Comparison of ENCODE assay signal across 8 cellular contexts in the genomic region with DNA sequence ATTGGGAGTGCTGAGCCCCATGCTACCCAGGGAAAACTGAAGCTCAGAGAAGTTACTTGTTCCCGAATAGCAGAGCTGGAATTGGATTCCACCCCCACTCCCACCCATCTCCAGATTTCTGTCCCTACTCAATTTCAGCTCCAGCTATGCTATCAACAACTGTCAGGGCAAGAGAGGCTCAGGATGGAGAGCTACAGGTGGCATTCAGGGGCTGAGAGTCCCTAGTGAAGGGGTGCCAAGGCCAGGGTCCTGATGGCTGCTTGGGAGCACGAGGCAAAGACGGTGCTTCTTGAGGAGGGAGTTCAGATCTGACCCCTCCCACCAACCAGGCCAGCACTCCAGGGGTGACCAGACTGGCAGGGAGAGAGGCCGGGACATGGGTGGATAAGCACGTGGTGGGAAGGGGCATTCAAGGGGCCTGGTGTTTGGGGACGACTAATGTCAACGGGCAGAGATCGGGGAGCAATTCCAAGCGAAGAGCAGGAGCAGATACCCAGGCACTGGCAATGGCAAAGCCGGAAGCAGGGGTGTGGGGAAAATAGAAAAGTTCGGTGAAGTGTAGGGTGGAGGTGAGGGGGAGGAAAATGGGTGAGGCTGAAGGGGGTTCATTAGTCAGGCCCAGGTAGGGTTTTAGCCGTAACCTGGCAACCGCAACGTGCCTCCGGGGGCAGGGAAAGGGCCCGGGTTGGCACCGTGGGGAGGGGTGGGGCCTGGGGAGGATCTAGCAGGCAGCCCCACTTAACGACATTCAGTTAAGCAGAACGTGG. TPM values are rescaled to one million over a fixed set of nuclear protein-coding genes. Genes with fewer than 3 reads are reported as not detected.
DNase-seq lines count a peak whose midpoint lies in the region; ATAC-seq, FAIRE-seq and TF ChIP-seq lines count a peak whose summit lies in the region.

No MANE protein-coding gene starts in this region.

- H2AFZ ChIP-seq in MM.1S (ENCODE audit: low read length) (no peak overlapping the region), K562 (ENCODE audit: low read depth, low read length) (peak overlapping the region; percentile 94)

- intact Hi-C loops in CD14-positive monocyte (cut with micrococcal nuclease) (no loop called here), K562 (cut with micrococcal nuclease) (loop anchor here (10.0 kb wide), 1 partner anchor 247 kb away; no protein-coding TSS in a partner anchor)

- no peaks in the 10 kb centered on the region for H3K27me3 ChIP-seq in MM.1S (replicated peaks; ENCODE audit: insufficient read depth, low read length)
- H3K27me3 ChIP-seq in K562 (ENCODE audit: control insufficient read depth in 2 of 2, insufficient read depth in 2 of 2, low read length in 2 of 2): no peaks in the 10 kb centered on the region
- no peaks in the 10 kb centered on the region for H3K27me3 ChIP-seq in mononuclear cell (ENCODE audit: insufficient read depth, low read length)

- H3K79me2 ChIP-seq in MM.1S (ENCODE audit: low read length) (peaks cover 55% of the 10 kb centered on the region), K562 (ENCODE audit: control insufficient read depth, insufficient read depth, low read length) (peaks cover 1% of the 10 kb centered on the region)

- no peaks in the 10 kb centered on the region for H3K9me3 ChIP-seq in MM.1S (replicated peaks; ENCODE audit: insufficient read depth, low read length)
- no peaks in the 10 kb centered on the region for H3K9me3 ChIP-seq in K562 (replicated peaks; ENCODE audit: control insufficient read depth, insufficient read depth, low read depth, low read length)
- no peaks in the 10 kb centered on the region for H3K9me3 ChIP-seq in mononuclear cell (ENCODE audit: low read depth, low read length)

- peaks cover 75% of the 10 kb centered on the region for H3K4me1 Mint-ChIP-seq in CD14-positive monocyte

- H3K9ac ChIP-seq in MM.1S (ENCODE audit: low read length) (peak overlapping the region; percentile 24; the same call in 1 of the 2 replicates), K562 (ENCODE audit: insufficient read depth in 1 of 2, low read depth in 2 of 2, low read length in 2 of 2) (peak overlapping the region; percentile 41 to 93; a peak in 3 of 4 replicates)

- no peak for TF ChIP-seq EP300 in K562 (IDR thresholded peaks at IDR 0.05; ENCODE audit: low read length)

- ATAC-seq in K562: no peak
- ATAC-seq in HG03520 (IDR thresholded peaks at IDR 0.05; ENCODE audit: unreplicated experiment): no peak
- no peak for ATAC-seq in GM18909 (IDR thresholded peaks at IDR 0.05; ENCODE audit: poor library complexity, unreplicated experiment)

- H3K4me3 ChIP-seq in MM.1S (ENCODE audit: low read length) (peak overlapping the region; percentile 61), K562 (peak overlapping the region; percentile 45; the same call in 1 of the 2 replicates), mononuclear cell (ENCODE audit: low read length) (peak overlapping the region; percentile 10)

- CTCF ChIA-PET in K562 (lab: Yijun Ruan, JAX; ENCODE audit: low intra/inter-chr PET ratio): no interaction called here

- H3K36me3 Mint-ChIP-seq in CD14-positive monocyte: peaks cover 26 to 47% of the 10 kb centered on the region in 2 donors

- TF ChIP-seq CTCF in CD14-positive monocyte (IDR thresholded peaks at IDR 0.05) (no peak), MM.1S (IDR thresholded peaks at IDR 0.05; ENCODE audit: low read length) (no peak), K562 (IDR thresholded peaks at IDR 0.05 in 2 of 3, conservative IDR thresholded peaks at IDR 0.05 in 1 of 3; ENCODE audit: insufficient read depth in 2 of 3, low read depth in 1 of 3, low read length in 3 of 3) (no peak)

- POLR2A ChIA-PET in K562 (lab: Yijun Ruan, JAX): interaction anchor here (0.9 to 2.7 kb wide), 2 partner anchors 11 to 23 kb away, joined by 4 to 18 read pairs; a partner anchor contains a TSS

- no TSS peak for BruUV-seq in K562 (replicated peaks; lab: Mats Ljungman, UMichigan)

- H4K20me1 ChIP-seq in MM.1S (ENCODE audit: insufficient read depth, low read length) (0 out of 2 replicates have a peak, but pooled peaks cover 6% of the 10 kb centered on the region), K562 (replicated peaks; ENCODE audit: control insufficient read depth, insufficient read depth, low read length) (no peaks in the 10 kb centered on the region)

- H3K27ac ChIP-seq in MM.1S (ENCODE audit: low read length) (peak overlapping the region; percentile 26; the same call in 1 of the 2 replicates), K562 (ENCODE audit: extremely low read depth, low read depth, low read length) (peak overlapping the region; percentile 67; the same call in 2 of the 3 replicates)

- TF ChIP-seq POLR2A in K562 (conservative IDR thresholded peaks at IDR 0.05) (no peak), H54 (IDR thresholded peaks at IDR 0.05; ENCODE audit: low read depth, low read length) (no peak)

- H3K9me1 ChIP-seq in K562 (ENCODE audit: control insufficient read depth, insufficient read depth, low read length): no peaks in the 10 kb centered on the region

- in situ Hi-C loops in K562 (cut with MboI): no loop called here

- H3K9me2 ChIP-seq in MM.1S (replicated peaks; ENCODE audit: insufficient read depth, low read length): no peaks in the 10 kb centered on the region

- H3K36me3 ChIP-seq in MM.1S (replicated peaks; ENCODE audit: insufficient read depth, low read length) (no peaks in the 10 kb centered on the region), K562 (ENCODE audit: control insufficient read depth, insufficient read depth, low read length) (no peaks in the 10 kb centered on the region)

- no peak for TF ChIP-seq RAD21 in K562 (CRISPR knock-in tag; conservative IDR thresholded peaks at IDR 0.05 in 1 of 2, IDR thresholded peaks at IDR 0.05 in 1 of 2)

- peak overlapping the region; percentile 76 to 87 for H3K4me3 Mint-ChIP-seq in CD14-positive monocyte

- H3F3A ChIP-seq in MM.1S (ENCODE audit: insufficient read depth, low read length): peaks cover 14% of the 10 kb centered on the region; the same call in 1 of the 2 replicates

- peaks cover 0 to 5% (median 2%) of the 10 kb centered on the region in 3 donors for H3K27me3 Mint-ChIP-seq in CD14-positive monocyte (ENCODE audit: low read depth in 3 of 3)

- WGBS in K562 (ENCODE audit: insufficient coverage, low coverage, missing lambda C conversion rate): 74% methylated on average over 15 of the region's 19 CpGs

- peak overlapping the region; percentile 82 to 94 (median 89) for H3K27ac Mint-ChIP-seq in CD14-positive monocyte

- H3K4me2 ChIP-seq in MM.1S (ENCODE audit: low read depth, low read length) (peak overlapping the region; percentile 97), K562 (ENCODE audit: insufficient read depth, low read length) (peak overlapping the region; percentile 80)

- DNase-seq in CD14-positive monocyte (ENCODE audit: low spot score): no peak
- DNase-seq in MM.1S: no peak
- DNase-seq in K562 (ENCODE audit: extremely low read depth in 1 of 4, low spot score in 3 of 4): no peak
- DNase-seq in H54 (ENCODE audit: insufficient read length, low spot score): no peak
- DNase-seq in GOT3 (lab: John Stamatoyannopoulos, UW): no peak

- H3K4me1 ChIP-seq in MM.1S (ENCODE audit: low read length) (peaks cover 37% of the 10 kb centered on the region), K562 (replicated peaks in 1 of 2; ENCODE audit: control insufficient read depth in 2 of 2, insufficient read depth in 2 of 2, low read length in 2 of 2) (peaks cover 38 to 76% of the 10 kb centered on the region in 2 experiments), mononuclear cell (ENCODE audit: insufficient read depth, low read length) (peaks cover 74% of the 10 kb centered on the region)

- FAIRE-seq in K562 (lab: Jason Lieb, UNC): no peak
- FAIRE-seq in H54 (lab: Jason Lieb, UNC): no peak

- H3K9me3 Mint-ChIP-seq in CD14-positive monocyte: peaks cover 0 to 2% (median 0%) of the 10 kb centered on the region in 7 donors

RNA-seq across cellular contexts. Expression of a gene that starts 4.6 kb away (rescaled TPM):
- 10 to 100 TPM; 35.4 to 43.5 TPM for polyA plus RNA-seq in CD14-positive monocyte
- total RNA-seq in K562 (2011; cell fraction: chromatin; rRNA removed; ENCODE audit: low replicate concordance): 35.8 and 98.9 TPM in 2 replicates
- 87.6 and 104 TPM in 2 replicates for total RNA-seq in K562 (2011; cell fraction: nucleolus; rRNA removed)
- total RNA-seq in K562 (2011; cell fraction: nucleoplasm; rRNA removed): 52.4 and 57.0 TPM in 2 replicates
- total RNA-seq in K562 (2014; rRNA removed): 63.1 and 86.1 TPM in 2 replicates
- total RNA-seq in K562 (2014; rRNA removed; fragmentation: Illumina TruSeq; extraction: Trizol): 6.3 and 10.5 TPM in 2 replicates
- total RNA-seq in K562 (2015; rRNA removed; fragmentation: Illumina TruSeq; extraction: Trizol): 34.5 and 38.8 TPM in 2 replicates
- 50.3 and 55.4 TPM in 2 replicates for total RNA-seq in K562 (2021)
- 21.2 and 40.8 TPM in 2 replicates for polyA plus RNA-seq in K562 (2011; rRNA removed)
- polyA plus RNA-seq in K562 (2011; cell fraction: cytosol; rRNA removed): 54.2 and 98.9 TPM in 2 replicates
- 174 and 232 TPM in 2 replicates for polyA plus RNA-seq in K562 (2011; cell fraction: nucleus; rRNA removed)
- polyA plus RNA-seq in K562 (2012): 40.9 and 53.0 TPM in 2 replicates
- 42.0 and 46.3 TPM in 2 replicates for polyA plus RNA-seq in K562 (2014; fragmentation: Illumina TruSeq; extraction: Trizol)
- polyA plus RNA-seq in K562 (2014; fragmentation: Nextera tagmentation; extraction: Ambion mirVana): 1 to 10 TPM in 1 of 2 experiments, under 1 TPM in 1; 0.28 to 1.3 TPM
- 75.9 and 101 TPM in 2 replicates for polyA plus RNA-seq in K562 (2014; rRNA removed)
- polyA minus RNA-seq in K562 (2011; rRNA and poly(A)+ RNA removed): 11.5 and 13.6 TPM in 2 replicates
- polyA minus RNA-seq in K562 (2011; cell fraction: cytosol; rRNA and poly(A)+ RNA removed): 20.3 and 24.8 TPM in 2 replicates
- polyA minus RNA-seq in K562 (2011; cell fraction: nucleus; rRNA and poly(A)+ RNA removed): 49.7 and 64.5 TPM in 2 replicates
- total RNA-seq in mononuclear cell: 13.6 TPM

RNA-seq across cellular contexts. Expression of a gene that starts 10.8 kb away (rescaled TPM):
- 100 to 1,000 TPM; 259 to 275 TPM for polyA plus RNA-seq in CD14-positive monocyte
- 108 and 260 TPM in 2 replicates for total RNA-seq in K562 (2011; cell fraction: chromatin; rRNA removed; ENCODE audit: low replicate concordance)
- total RNA-seq in K562 (2011; cell fraction: nucleolus; rRNA removed): 422 and 429 TPM in 2 replicates
- 240 and 283 TPM in 2 replicates for total RNA-seq in K562 (2011; cell fraction: nucleoplasm; rRNA removed)
- total RNA-seq in K562 (2014; rRNA removed): 200 and 216 TPM in 2 replicates
- 69.3 and 110 TPM in 2 replicates for total RNA-seq in K562 (2014; rRNA removed; fragmentation: Illumina TruSeq; extraction: Trizol)
- 179 and 196 TPM in 2 replicates for total RNA-seq in K562 (2015; rRNA removed; fragmentation: Illumina TruSeq; extraction: Trizol)
- 130 and 136 TPM in 2 replicates for total RNA-seq in K562 (2021)
- 119 and 150 TPM in 2 replicates for polyA plus RNA-seq in K562 (2011; rRNA removed)
- 299 and 407 TPM in 2 replicates for polyA plus RNA-seq in K562 (2011; cell fraction: cytosol; rRNA removed)
- polyA plus RNA-seq in K562 (2011; cell fraction: nucleus; rRNA removed): 207 and 224 TPM in 2 replicates
- polyA plus RNA-seq in K562 (2012): 176 and 216 TPM in 2 replicates
- polyA plus RNA-seq in K562 (2014; fragmentation: Illumina TruSeq; extraction: Trizol): 241 and 254 TPM in 2 replicates
- 1 to 10 TPM; 2.7 to 8.5 TPM for polyA plus RNA-seq in K562 (2014; fragmentation: Nextera tagmentation; extraction: Ambion mirVana)
- polyA plus RNA-seq in K562 (2014; rRNA removed): 196 and 235 TPM in 2 replicates
- 113 and 151 TPM in 2 replicates for polyA minus RNA-seq in K562 (2011; rRNA and poly(A)+ RNA removed)
- 150 and 163 TPM in 2 replicates for polyA minus RNA-seq in K562 (2011; cell fraction: cytosol; rRNA and poly(A)+ RNA removed)
- polyA minus RNA-seq in K562 (2011; cell fraction: nucleus; rRNA and poly(A)+ RNA removed): 76.1 and 108 TPM in 2 replicates
- total RNA-seq in mononuclear cell: 115 TPM

RNA-seq across cellular contexts. Expression of a gene that starts 21.9 kb away (rescaled TPM):
- polyA plus RNA-seq in CD14-positive monocyte (not detected), K562 (2011; rRNA removed) (not detected in 2 replicates), K562 (2014; fragmentation: Illumina TruSeq; extraction: Trizol) (not detected in 2 replicates), K562 (2014; fragmentation: Nextera tagmentation; extraction: Ambion mirVana) (not detected), K562 (2014; rRNA removed) (not detected in 2 replicates)
- 0.09 TPM in 1 of 2 replicates, not detected in the other for total RNA-seq in K562 (2011; cell fraction: chromatin; rRNA removed; ENCODE audit: low replicate concordance)
- total RNA-seq in K562 (2011; cell fraction: nucleolus; rRNA removed): not detected in 2 replicates
- not detected in 2 replicates for total RNA-seq in K562 (2011; cell fraction: nucleoplasm; rRNA removed)
- total RNA-seq in K562 (2014; rRNA removed) (not detected in 2 replicates), K562 (2014; rRNA removed; fragmentation: Illumina TruSeq; extraction: Trizol) (not detected in 2 replicates), K562 (2015; rRNA removed; fragmentation: Illumina TruSeq; extraction: Trizol) (not detected in 2 replicates), K562 (2021) (not detected in 2 replicates), mononuclear cell (0.21 TPM)
- polyA plus RNA-seq in K562 (2011; cell fraction: cytosol; rRNA removed): not detected in 2 replicates
- not detected in 2 replicates for polyA plus RNA-seq in K562 (2011; cell fraction: nucleus; rRNA removed)
- not detected in 2 replicates for polyA plus RNA-seq in K562 (2012)
- not detected in 2 replicates for polyA minus RNA-seq in K562 (2011; rRNA and poly(A)+ RNA removed)
- not detected in 2 replicates for polyA minus RNA-seq in K562 (2011; cell fraction: cytosol; rRNA and poly(A)+ RNA removed)
- polyA minus RNA-seq in K562 (2011; cell fraction: nucleus; rRNA and poly(A)+ RNA removed): not detected in 2 replicates

RNA-seq across cellular contexts. Expression of a gene that starts 38.2 kb away (rescaled TPM):
- polyA plus RNA-seq in CD14-positive monocyte (not detected), K562 (2011; rRNA removed) (not detected in 2 replicates), K562 (2014; fragmentation: Illumina TruSeq; extraction: Trizol) (not detected in 2 replicates), K562 (2014; fragmentation: Nextera tagmentation; extraction: Ambion mirVana) (not detected), K562 (2014; rRNA removed) (not detected in 2 replicates)
- not detected in 2 replicates for total RNA-seq in K562 (2011; cell fraction: chromatin; rRNA removed; ENCODE audit: low replicate concordance)
- total RNA-seq in K562 (2011; cell fraction: nucleolus; rRNA removed): not detected in 2 replicates
- not detected in 2 replicates for total RNA-seq in K562 (2011; cell fraction: nucleoplasm; rRNA removed)
- total RNA-seq in K562 (2014; rRNA removed) (not detected in 2 replicates), K562 (2014; rRNA removed; fragmentation: Illumina TruSeq; extraction: Trizol) (not detected in 2 replicates), K562 (2015; rRNA removed; fragmentation: Illumina TruSeq; extraction: Trizol) (not detected in 2 replicates), K562 (2021) (not detected in 2 replicates), mononuclear cell (not detected)
- not detected in 2 replicates for polyA plus RNA-seq in K562 (2011; cell fraction: cytosol; rRNA removed)
- polyA plus RNA-seq in K562 (2011; cell fraction: nucleus; rRNA removed): not detected in 2 replicates
- not detected in 2 replicates for polyA plus RNA-seq in K562 (2012)
- polyA minus RNA-seq in K562 (2011; rRNA and poly(A)+ RNA removed): not detected in 2 replicates
- not detected in 2 replicates for polyA minus RNA-seq in K562 (2011; cell fraction: cytosol; rRNA and poly(A)+ RNA removed)
- polyA minus RNA-seq in K562 (2011; cell fraction: nucleus; rRNA and poly(A)+ RNA removed): 0.67 TPM in 1 of 2 replicates, not detected in the other

RNA-seq across cellular contexts. Expression of a gene that starts 47.1 kb away (rescaled TPM):
- 1 to 10 TPM; 1.4 to 1.5 TPM for polyA plus RNA-seq in CD14-positive monocyte
- total RNA-seq in K562 (2011; cell fraction: chromatin; rRNA removed; ENCODE audit: low replicate concordance): 2.4 and 7.8 TPM in 2 replicates
- total RNA-seq in K562 (2011; cell fraction: nucleolus; rRNA removed): 12.2 and 13.2 TPM in 2 replicates
- total RNA-seq in K562 (2011; cell fraction: nucleoplasm; rRNA removed): 5.8 and 6.0 TPM in 2 replicates
- 13.8 and 23.9 TPM in 2 replicates for total RNA-seq in K562 (2014; rRNA removed)
- 0.80 and 1.1 TPM in 2 replicates for total RNA-seq in K562 (2014; rRNA removed; fragmentation: Illumina TruSeq; extraction: Trizol)
- total RNA-seq in K562 (2015; rRNA removed; fragmentation: Illumina TruSeq; extraction: Trizol): 3.6 and 4.7 TPM in 2 replicates
- total RNA-seq in K562 (2021): 18.3 and 22.6 TPM in 2 replicates
- polyA plus RNA-seq in K562 (2011; rRNA removed): 6.1 and 9.7 TPM in 2 replicates
- 11.4 and 33.1 TPM in 2 replicates for polyA plus RNA-seq in K562 (2011; cell fraction: cytosol; rRNA removed)
- 19.4 and 31.1 TPM in 2 replicates for polyA plus RNA-seq in K562 (2011; cell fraction: nucleus; rRNA removed)
- polyA plus RNA-seq in K562 (2012): 15.5 and 16.0 TPM in 2 replicates
- polyA plus RNA-seq in K562 (2014; fragmentation: Illumina TruSeq; extraction: Trizol): 0.59 and 2.7 TPM in 2 replicates
- 1 to 10 TPM in 1 of 2 experiments, under 1 TPM in 1; 0.91 to 1.3 TPM for polyA plus RNA-seq in K562 (2014; fragmentation: Nextera tagmentation; extraction: Ambion mirVana)
- 14.3 and 14.9 TPM in 2 replicates for polyA plus RNA-seq in K562 (2014; rRNA removed)
- polyA minus RNA-seq in K562 (2011; rRNA and poly(A)+ RNA removed): 0.63 and 1.6 TPM in 2 replicates
- polyA minus RNA-seq in K562 (2011; cell fraction: cytosol; rRNA and poly(A)+ RNA removed): 8.3 and 17.7 TPM in 2 replicates
- 3.9 and 6.0 TPM in 2 replicates for polyA minus RNA-seq in K562 (2011; cell fraction: nucleus; rRNA and poly(A)+ RNA removed)
- 0.52 TPM for total RNA-seq in mononuclear cell

Comparison
In these comparisons a context has a peak if more than half of its experiments do, and no peak if none do; other contexts are left out.
1. H3K4me3 ChIP-seq: peak in every context shown above with its lines; median percentile 61 in MM.1S; 45 in K562; 10 in mononuclear cell.